14 cellular contexts compared by ENCODE assay signal in the genomic region with DNA sequence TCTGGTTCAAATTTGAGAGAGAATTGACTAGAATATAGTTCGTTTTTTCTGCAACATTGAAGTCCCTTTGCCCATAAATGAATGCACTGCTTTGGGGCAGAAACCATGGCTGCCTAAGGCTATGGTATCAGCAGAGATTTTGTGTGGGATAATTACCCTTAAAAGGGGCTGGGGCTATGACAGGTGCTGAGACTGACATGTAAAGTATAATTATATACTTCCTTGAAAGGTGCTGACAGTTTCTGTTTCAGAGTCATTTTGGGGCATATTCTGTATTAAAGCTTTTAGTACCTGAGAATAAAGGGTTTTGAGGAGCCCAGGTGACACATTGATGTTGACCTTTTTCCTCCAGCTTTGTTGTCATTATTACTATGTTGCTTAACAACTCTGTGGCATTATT.
DNase-seq lines count a peak whose midpoint lies in the region; ATAC-seq lines count a peak whose summit lies in the region.
"Had no signal": no experiment of that assay in that cellular context is flagged by ENCODE, and none has a peak within 500 bp of the region (broad histone marks: within the 10 kb centered on the region; RNA-seq: fewer than 3 reads in every experiment).

No MANE protein-coding gene starts in this region.

- peak; percentile 65 to 91 for DNase-seq in NCI-H2081 (lab: John Stamatoyannopoulos, UW)
- DNase-seq in left cardiac atrium: no peak
- no peak for DNase-seq in NCI-H2029 (lab: John Stamatoyannopoulos, UW)
- DNase-seq in NOMO-1 treated with DMSO at 0.1 percent for 48 hours (lab: John Stamatoyannopoulos, UW; ENCODE audit: unreplicated experiment): no peak
- DNase-seq in stimulated activated CD4-positive, alpha-beta T cell treated with anti-CD3 and anti-CD28 coated beads, Interleukin-1b, Interleukin-23, amount 100 ng/mL, for 48 hours: no peak
- DNase-seq: gastrocnemius medialis; GF-D8; H9; KBM-7; NCI-H774; stimulated activated naive CD4-positive, alpha-beta T cell had no signal

- intact Hi-C loops in left cardiac atrium (cut with DNase I): no loop called here

- ATAC-seq in GM18858 (IDR thresholded peaks at IDR 0.05; ENCODE audit: unreplicated experiment) (peak; percentile 71), GM21528 (IDR thresholded peaks at IDR 0.05; ENCODE audit: low FRiP score, unreplicated experiment) (peak; percentile 88), HG03103 (IDR thresholded peaks at IDR 0.05; ENCODE audit: low read depth, unreplicated experiment) (peak; percentile 75), left cardiac atrium (no peak)
- ATAC-seq: gastrocnemius medialis had no signal

Comparison
In these comparisons a context has a peak if more than half of its experiments do, and no peak if none do; other contexts are left out.
1. ATAC-seq: peak in GM18858 (single experiment), GM21528 (single experiment) and HG03103 (single experiment); none in left cardiac atrium (0 of 2).
2. DNase-seq: peak in NCI-H2081 (2 of 2); none in left cardiac atrium (single experiment), NCI-H2029 (single experiment), NOMO-1 treated with DMSO at 0.1 percent for 48 hours (single experiment) and stimulated activated CD4-positive, alpha-beta T cell treated with anti-CD3 and anti-CD28 coated beads, Interleukin-1b, Interleukin-23, amount 100 ng/mL, for 48 hours (single experiment).